Comparison of ENCODE assay signal across 22 cellular contexts in the genomic region with DNA sequence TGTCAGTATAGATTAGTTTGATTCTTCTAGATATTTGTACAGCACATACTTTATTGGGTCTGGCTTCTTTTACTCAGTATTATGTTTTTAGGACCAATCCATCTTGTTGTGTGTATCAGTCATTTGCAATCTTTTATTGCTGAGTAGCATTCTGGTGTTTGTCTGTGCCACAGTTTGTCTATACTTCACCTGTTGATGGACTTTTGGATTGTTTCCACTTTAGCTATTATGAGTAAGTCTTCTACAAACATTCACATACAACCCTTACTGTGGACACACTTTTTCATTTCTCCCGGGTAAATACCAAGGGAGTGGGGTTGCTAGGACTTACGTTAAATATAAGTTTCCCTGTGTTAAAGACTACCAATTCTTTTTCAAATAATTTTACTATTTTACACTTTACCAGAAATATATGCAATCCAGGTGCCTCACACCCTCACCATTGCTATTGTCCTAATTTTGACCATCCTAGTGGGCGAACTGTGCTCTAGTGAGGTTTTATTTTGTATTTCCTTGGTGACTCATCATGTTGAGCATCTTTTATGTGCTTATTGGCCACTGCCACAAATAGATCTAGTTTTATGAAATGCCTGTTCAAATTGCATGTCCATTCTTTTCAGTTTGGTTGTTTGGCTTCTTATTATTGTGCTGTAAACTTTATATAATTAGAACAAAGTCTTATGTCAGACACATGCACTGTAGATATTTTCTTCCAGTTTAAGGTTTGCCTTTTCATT.
"Had no signal": no experiment of that assay in that cellular context is flagged by ENCODE, and none has a peak within 500 bp of the region (broad histone marks: within the 10 kb centered on the region; RNA-seq: fewer than 3 reads in every experiment).

No MANE protein-coding gene starts in this region.

- H3K27ac Mint-ChIP-seq: activated naive CD8-positive, alpha-beta T cell; activated T-cell treated with anti-CD3 and anti-CD28 coated beads, Interleukin-2, amount 50 U/mL, for 24 hours; activated T-helper 2 cell treated with anti-CD3 and anti-CD28 coated beads, Interferon-gamma antibody, Interleukin-2, Interleukin-4, amounts not matched to agents 10 μg/mL and 5 μg/mL and 100 μg/mL, durations not matched to agents 14 hours and 24 hours and 36 hours; naive thymus-derived CD8-positive, alpha-beta T cell; neural progenitor cell had no signal

- DNase-seq: activated CD4-positive, alpha-beta T cell treated with anti-CD3 and anti-CD28 coated beads, Interleukin-2, amount 50 U/mL, for 1 hour; activated naive CD4-positive, alpha-beta T cell; activated T-cell treated with anti-CD3 and anti-CD28 coated beads, Interleukin-2, amount 50 U/mL, for 24 hours; central memory CD4-positive, alpha-beta T cell; dermis blood vessel endothelial cell; effector CD8-positive, alpha-beta T cell; erythroblast; foreskin keratinocyte; kidney; lower lobe of right lung; mesendoderm; naive thymus-derived CD8-positive, alpha-beta T cell; stimulated activated CD4-positive, alpha-beta T cell treated with anti-CD3 and anti-CD28 coated beads, Interleukin-4, amount 100 ng/mL, for 4 hours; stimulated activated naive CD8-positive, alpha-beta T cell treated with anti-CD3 and anti-CD28 coated beads, Interleukin-15, Interleukin-2, amounts not matched to agents 100 U/mL and 50 U/mL, for 24 hours; substantia nigra; thyroid gland; upper lobe of right lung had no signal

- H3K4me2 ChIP-seq: neural progenitor cell had no signal

- H3K4me3 Mint-ChIP-seq: activated naive CD8-positive, alpha-beta T cell; activated T-cell treated with anti-CD3 and anti-CD28 coated beads, Interleukin-2, amount 50 U/mL, for 24 hours; naive thymus-derived CD8-positive, alpha-beta T cell; neural progenitor cell had no signal

- H3K9me3 Mint-ChIP-seq: activated T-cell treated with anti-CD3 and anti-CD28 coated beads, Interleukin-2, amount 50 U/mL, for 24 hours; activated T-helper 2 cell treated with anti-CD3 and anti-CD28 coated beads, Interferon-gamma antibody, Interleukin-2, Interleukin-4, amounts not matched to agents 10 μg/mL and 5 μg/mL and 100 μg/mL, durations not matched to agents 14 hours and 24 hours and 36 hours; neural progenitor cell had no signal

- H3K27ac ChIP-seq: foreskin keratinocyte, lower lobe of right lung, neural progenitor cell, thyroid gland, upper lobe of right lung had no signal

- H3K27me3 Mint-ChIP-seq: activated naive CD8-positive, alpha-beta T cell; activated T-cell treated with anti-CD3 and anti-CD28 coated beads, Interleukin-2, amount 50 U/mL, for 24 hours had no signal

- H3K4me1 Mint-ChIP-seq: naive thymus-derived CD8-positive, alpha-beta T cell had no signal

- H3K27me3 ChIP-seq: foreskin keratinocyte, neural progenitor cell, thyroid gland, upper lobe of right lung had no signal

- H3K36me3 Mint-ChIP-seq: activated naive CD8-positive, alpha-beta T cell; naive thymus-derived CD8-positive, alpha-beta T cell; neural progenitor cell had no signal

- H3K36me3 ChIP-seq: lower lobe of right lung, neural progenitor cell, thyroid gland, upper lobe of right lung had no signal

- H3K4me3 ChIP-seq: lower lobe of right lung, neural progenitor cell, thyroid gland, upper lobe of right lung had no signal

- H3K4me1 ChIP-seq: foreskin keratinocyte, lower lobe of right lung, thyroid gland, upper lobe of right lung had no signal

- ATAC-seq: activated CD4-positive, CD25-positive, alpha-beta regulatory T cell treated with anti-CD3 and anti-CD28 coated beads, Interleukin-2, amount 50 U/mL, for 24 hours; foreskin keratinocyte; lower lobe of right lung; naive thymus-derived CD8-positive, alpha-beta T cell; stimulated activated naive CD8-positive, alpha-beta T cell treated with anti-CD3 and anti-CD28 coated beads, Interleukin-15, Interleukin-2, amounts not matched to agents 100 U/mL and 50 U/mL, for 24 hours; upper lobe of right lung had no signal

- H2AFZ ChIP-seq: neural progenitor cell had no signal

- H3K9me3 ChIP-seq: lower lobe of right lung, thyroid gland, upper lobe of right lung had no signal

- H3K9ac ChIP-seq: neural progenitor cell had no signal

- FAIRE-seq: astrocyte, kidney had no signal
